8 cellular contexts compared by ENCODE assay signal in genomic region chr17:44014437-44015172, GRCh38. TPM values are rescaled to one million over a fixed set of nuclear protein-coding genes. Genes with fewer than 3 reads are reported as not detected.
DNase-seq lines count a peak whose midpoint lies in the region; ATAC-seq and TF ChIP-seq lines count a peak whose summit lies in the region.

Gene TMEM101, minus strand, starts transcription at chr17:44014963. Its CDS starts 11 bp downstream, at chr17:44014952.

- H3K4me3 ChIP-seq in AG04450 (ENCODE audit: low read depth, low read length): peak within 1 kb of the TSS; percentile 93
- H3K4me3 ChIP-seq in colonic mucosa: peak within 1 kb of the TSS; percentile 78

- H3K36me3 ChIP-seq in colonic mucosa: no peaks in the 10 kb centered on the region

- in situ Hi-C loops in GM18951 (cut with MboI; ENCODE audit: low sequenced_read_pairs, unreplicated experiment): no loop called here

- POLR2A ChIA-PET in AG04450 (lab: Yijun Ruan, JAX): interaction anchor here (0.5 to 1.2 kb wide), 5 partner anchors 12 to 169 kb away, joined by 3 to 9 read pairs (median 4); no protein-coding TSS in a partner anchor

- TF ChIP-seq CTCF in AG04450 (IDR thresholded peaks at IDR 0.05; ENCODE audit: low read depth, low read length): no peak
- no peak for TF ChIP-seq CTCF in colonic mucosa (IDR thresholded peaks at IDR 0.05)

- H3K27me3 ChIP-seq in AG04450 (ENCODE audit: control insufficient read depth, insufficient read depth, low read length): no peaks in the 10 kb centered on the region
- no peaks in the 10 kb centered on the region for H3K27me3 ChIP-seq in colonic mucosa

- peaks cover 3% of the 10 kb centered on the region for H3K4me1 ChIP-seq in colonic mucosa

- H3K27ac ChIP-seq in AG04450 (ENCODE audit: low read depth, low read length) (peak within 1 kb of the TSS; percentile 89), colonic mucosa (peak within 1 kb of the TSS; percentile 8)

- CTCF ChIA-PET in AG04450 (lab: Charles Lee): interaction anchor here (0.5 to 2.2 kb wide), 2 partner anchors 71 to 1935 kb away, joined by 3 to 5 read pairs; no protein-coding TSS in a partner anchor

- H3K9ac ChIP-seq in colonic mucosa (ENCODE audit: low read depth in 2 of 2, low read length in 2 of 2): peak within 1 kb of the TSS; percentile 82 to 93

- TF ChIP-seq POLR2A in GM18951 (IDR thresholded peaks at IDR 0.05; ENCODE audit: extremely low read depth, insufficient read depth, insufficient read length): peak; percentile 74

- peak; percentile 87 for ATAC-seq in HG03354 (IDR thresholded peaks at IDR 0.05; ENCODE audit: poor library complexity, severe bottlenecking, unreplicated experiment)

- DNase-seq in AG04450 (ENCODE audit: low read depth, low spot score) (peak; percentile 88), NCI-H524 (lab: John Stamatoyannopoulos, UW) (peak; percentile 94 to 96), colonic mucosa (peak; percentile 92), kidney tubule cell (ENCODE audit: low spot score) (peak; percentile 93)
- DNase-seq in activated CD4-positive, alpha-beta T cell treated with anti-CD3 and anti-CD28 coated beads for 48 hours: peak; percentile 92
- peak; percentile 71 to 74 for DNase-seq in stimulated activated CD4-positive, alpha-beta T cell treated with anti-CD3 and anti-CD28 coated beads, Interleukin-1b, Interleukin-23, amount 100 ng/mL, for 1 hour (ENCODE audit: low read depth in 2 of 2)

- intact Hi-C loops in colonic mucosa (cut with DNase I): no loop called here

- peaks cover 3% of the 10 kb centered on the region; the same call in 1 of the 2 replicates for H3K9me3 ChIP-seq in AG04450 (ENCODE audit: control insufficient read depth, insufficient read depth, low read length)
- H3K9me3 ChIP-seq in colonic mucosa: no peaks in the 10 kb centered on the region

RNA-seq across cellular contexts. Expression of gene TMEM101, which starts in this region (rescaled TPM):
- 31.3 and 35.5 TPM in 2 replicates for polyA plus RNA-seq in AG04450 (2011; rRNA removed)
- polyA minus RNA-seq in AG04450 (2011; rRNA and poly(A)+ RNA removed): 29.4 and 39.6 TPM in 2 replicates
- total RNA-seq in colonic mucosa: 10 to 100 TPM; 26.8 to 33.7 TPM

Comparison
In these comparisons a context has a peak if more than half of its experiments do, and no peak if none do; other contexts are left out.
1. Peak in every context shown above with its lines: DNase-seq, ATAC-seq, H3K4me3 ChIP-seq and H3K27ac ChIP-seq.